39 cellular contexts compared by ENCODE assay signal in genomic region chr2:15853903-15854302, GRCh38.
"Had no signal": no experiment of that assay in that cellular context is flagged by ENCODE, and none has a peak within 500 bp of the region (broad histone marks: within the 10 kb centered on the region; RNA-seq: fewer than 3 reads in every experiment).

No MANE protein-coding gene starts in this region.

- FAIRE-seq: astrocyte, bronchial epithelial cell had no signal

- DNase-seq: activated effector memory CD4-positive, alpha-beta T cell treated with anti-CD3 and anti-CD28 coated beads, Interleukin-2, amount 50 U/mL, for 16 hours; activated effector memory CD4-positive, alpha-beta T cell treated with Interleukin-2 at 50 U/mL for 16 hours; activated gamma-delta T cell; activated gamma-delta T cell treated with Interleukin-2 at 50 U/mL for 16 hours; activated naive CD4-positive, alpha-beta T cell; activated naive CD4-positive, alpha-beta T cell treated with anti-CD3 and anti-CD28 coated beads for 36 hours; activated naive CD4-positive, alpha-beta T cell treated with anti-CD3 and anti-CD28 coated beads, Interleukin-2, amount 10 ng/mL, durations not matched to agents 7 days and 5 days; activated naive CD4-positive, alpha-beta T cell treated with anti-CD3 and anti-CD28 coated beads, Interleukin-2, amount 50 U/mL, for 16 hours; activated naive CD4-positive, alpha-beta T cell treated with Interleukin-2 at 50 U/mL for 16 hours; activated naive CD8-positive, alpha-beta T cell treated with anti-CD3 and anti-CD28 coated beads for 36 hours; activated naive CD8-positive, alpha-beta T cell treated with anti-CD3 and anti-CD28 coated beads, Interleukin-2, amount 10 ng/mL, durations not matched to agents 7 days and 5 days; activated naive CD8-positive, alpha-beta T cell treated with anti-CD3 and anti-CD28 coated beads, Interleukin-2, amount 50 U/mL, for 24 hours; activated T-cell treated with anti-CD3 and anti-CD28 coated beads, Interleukin-2, amount 50 U/mL, for 24 hours; activated T-cell treated with anti-CD3 and anti-CD28 coated beads, Interleukin-2, amount 50 U/mL, for 4 hours; activated T-cell treated with anti-CD3 and anti-CD28 coated beads, Interleukin-2, amount 50 U/mL, for 48 hours; activated T-cell treated with anti-CD3 and anti-CD28 coated beads, Interleukin-2, amount 50 U/mL, for 72 hours; adrenal gland; amniotic stem cell; amygdala; anterior cingulate cortex; aorta; body of pancreas; brain microvascular endothelial cell; caudate nucleus; central memory CD4-positive, alpha-beta T cell; cerebellar nuclear complex had no signal

- H3K9me3 ChIP-seq: adrenal gland, ascending aorta, breast epithelium had no signal

- ATAC-seq: activated naive CD4-positive, alpha-beta T cell treated with anti-CD3 and anti-CD28 coated beads, Interleukin-2, amount 50 U/mL, for 72 hours; activated naive CD8-positive, alpha-beta T cell treated with anti-CD3 and anti-CD28 coated beads, Interleukin-2, amount 50 U/mL, for 24 hours; activated T-cell treated with anti-CD3 and anti-CD28 coated beads, Interleukin-2, amount 50 U/mL, for 4 hours; activated T-cell treated with anti-CD3 and anti-CD28 coated beads, Interleukin-2, amount 50 U/mL, for 72 hours; activated T-helper 17 cell treated with anti-CD3 and anti-CD28 coated beads, Interleukin-2, amount 50 U/mL, for 72 hours; body of pancreas had no signal

- H3K4me3 Mint-ChIP-seq: activated naive CD4-positive, alpha-beta T cell treated with anti-CD3 and anti-CD28 coated beads for 36 hours; activated naive CD4-positive, alpha-beta T cell treated with anti-CD3 and anti-CD28 coated beads, Interleukin-2, amount 10 ng/mL, durations not matched to agents 7 days and 5 days; activated naive CD4-positive, alpha-beta T cell treated with anti-CD3 and anti-CD28 coated beads, Interleukin-2, amount 50 U/mL, for 24 hours; activated naive CD8-positive, alpha-beta T cell; activated naive CD8-positive, alpha-beta T cell treated with anti-CD3 and anti-CD28 coated beads for 36 hours; activated naive CD8-positive, alpha-beta T cell treated with anti-CD3 and anti-CD28 coated beads, Interleukin-2, amount 10 ng/mL, durations not matched to agents 7 days and 5 days; activated naive CD8-positive, alpha-beta T cell treated with anti-CD3 and anti-CD28 coated beads, Interleukin-2, amount 50 U/mL, for 24 hours; activated T-cell treated with anti-CD3 and anti-CD28 coated beads, Interleukin-2, amount 50 U/mL, for 24 hours; activated T-cell treated with anti-CD3 and anti-CD28 coated beads, Interleukin-2, amount 50 U/mL, for 4 hours; activated T-cell treated with anti-CD3 and anti-CD28 coated beads, Interleukin-2, amount 50 U/mL, for 72 hours; activated T-helper 1 cell treated with anti-CD3 and anti-CD28 coated beads, Interleukin-12 subunit alpha, Interleukin-12 subunit beta, Interleukin-2, Interleukin-4 antibody, amounts not matched to agents 30 ng/mL and 10 ng/mL and 1 ng/mL, durations not matched to agents 14 hours and 24 hours and 36 hours; activated T-helper 17 cell treated with anti-CD3 and anti-CD28 coated beads, Interleukin-2, amount 50 U/mL, for 72 hours; brain; central memory CD8-positive, alpha-beta T cell had no signal

- H3K4me1 ChIP-seq: adrenal gland, ascending aorta, body of pancreas, breast epithelium had no signal

- H3K9me3 Mint-ChIP-seq: activated naive CD4-positive, alpha-beta T cell treated with anti-CD3 and anti-CD28 coated beads, Interleukin-2, amount 10 ng/mL, durations not matched to agents 7 days and 5 days; activated naive CD4-positive, alpha-beta T cell treated with anti-CD3 and anti-CD28 coated beads, Interleukin-2, amount 50 U/mL, for 24 hours; activated naive CD8-positive, alpha-beta T cell treated with anti-CD3 and anti-CD28 coated beads, Interleukin-2, amount 10 ng/mL, durations not matched to agents 7 days and 5 days; activated T-cell treated with anti-CD3 and anti-CD28 coated beads, Interleukin-2, amount 50 U/mL, for 24 hours; activated T-helper 1 cell treated with anti-CD3 and anti-CD28 coated beads, Interleukin-12 subunit alpha, Interleukin-12 subunit beta, Interleukin-2, Interleukin-4 antibody, amounts not matched to agents 30 ng/mL and 10 ng/mL and 1 ng/mL, durations not matched to agents 14 hours and 24 hours and 36 hours; activated T-helper 2 cell treated with anti-CD3 and anti-CD28 coated beads, Interferon-gamma antibody, Interleukin-2, Interleukin-4, amounts not matched to agents 10 μg/mL and 5 μg/mL and 100 μg/mL, durations not matched to agents 14 hours and 24 hours and 36 hours had no signal

- H3K4me1 Mint-ChIP-seq: activated naive CD4-positive, alpha-beta T cell treated with anti-CD3 and anti-CD28 coated beads, Interleukin-2, amount 10 ng/mL, durations not matched to agents 7 days and 5 days; activated naive CD4-positive, alpha-beta T cell treated with anti-CD3 and anti-CD28 coated beads, Interleukin-2, amount 50 U/mL, for 24 hours; activated naive CD8-positive, alpha-beta T cell treated with anti-CD3 and anti-CD28 coated beads for 36 hours; activated naive CD8-positive, alpha-beta T cell treated with anti-CD3 and anti-CD28 coated beads, Interleukin-2, amount 10 ng/mL, durations not matched to agents 7 days and 5 days; activated naive CD8-positive, alpha-beta T cell treated with anti-CD3 and anti-CD28 coated beads, Interleukin-2, amount 50 U/mL, for 24 hours; activated T-helper 17 cell treated with anti-CD3 and anti-CD28 coated beads, Interleukin-2, amount 50 U/mL, for 72 hours; central memory CD8-positive, alpha-beta T cell had no signal

- H3K27me3 Mint-ChIP-seq: activated naive CD8-positive, alpha-beta T cell treated with anti-CD3 and anti-CD28 coated beads, Interleukin-2, amount 10 ng/mL, durations not matched to agents 7 days and 5 days; central memory CD8-positive, alpha-beta T cell had no signal

- H3K36me3 ChIP-seq: adrenal gland, ascending aorta, brain microvascular endothelial cell, breast epithelium, cardiac muscle cell had no signal

- H3K27me3 ChIP-seq: ascending aorta, body of pancreas, brain microvascular endothelial cell, breast epithelium, cardiac muscle cell had no signal

- H3K36me3 Mint-ChIP-seq: activated naive CD4-positive, alpha-beta T cell treated with anti-CD3 and anti-CD28 coated beads, Interleukin-2, amount 10 ng/mL, durations not matched to agents 7 days and 5 days; activated naive CD4-positive, alpha-beta T cell treated with anti-CD3 and anti-CD28 coated beads, Interleukin-2, amount 50 U/mL, for 24 hours; activated naive CD8-positive, alpha-beta T cell; activated naive CD8-positive, alpha-beta T cell treated with anti-CD3 and anti-CD28 coated beads for 36 hours; activated naive CD8-positive, alpha-beta T cell treated with anti-CD3 and anti-CD28 coated beads, Interleukin-2, amount 10 ng/mL, durations not matched to agents 7 days and 5 days; brain had no signal

- H3K27ac Mint-ChIP-seq: activated naive CD4-positive, alpha-beta T cell treated with anti-CD3 and anti-CD28 coated beads for 36 hours; activated naive CD4-positive, alpha-beta T cell treated with anti-CD3 and anti-CD28 coated beads, Interleukin-2, amount 10 ng/mL, durations not matched to agents 7 days and 5 days; activated naive CD4-positive, alpha-beta T cell treated with anti-CD3 and anti-CD28 coated beads, Interleukin-2, amount 50 U/mL, for 24 hours; activated naive CD4-positive, alpha-beta T cell treated with anti-CD3 and anti-CD28 coated beads, Interleukin-2, amount 50 U/mL, for 72 hours; activated naive CD8-positive, alpha-beta T cell; activated naive CD8-positive, alpha-beta T cell treated with anti-CD3 and anti-CD28 coated beads for 36 hours; activated naive CD8-positive, alpha-beta T cell treated with anti-CD3 and anti-CD28 coated beads, Interleukin-2, amount 10 ng/mL, durations not matched to agents 7 days and 5 days; activated naive CD8-positive, alpha-beta T cell treated with anti-CD3 and anti-CD28 coated beads, Interleukin-2, amount 50 U/mL, for 24 hours; activated T-cell treated with anti-CD3 and anti-CD28 coated beads, Interleukin-2, amount 50 U/mL, for 24 hours; activated T-cell treated with anti-CD3 and anti-CD28 coated beads, Interleukin-2, amount 50 U/mL, for 72 hours; activated T-helper 1 cell treated with anti-CD3 and anti-CD28 coated beads, Interleukin-12 subunit alpha, Interleukin-12 subunit beta, Interleukin-2, Interleukin-4 antibody, amounts not matched to agents 30 ng/mL and 10 ng/mL and 1 ng/mL, durations not matched to agents 14 hours and 24 hours and 36 hours; activated T-helper 17 cell treated with anti-CD3 and anti-CD28 coated beads, Interleukin-2, amount 50 U/mL, for 72 hours; activated T-helper 2 cell treated with anti-CD3 and anti-CD28 coated beads, Interferon-gamma antibody, Interleukin-2, Interleukin-4, amounts not matched to agents 10 μg/mL and 5 μg/mL and 100 μg/mL, durations not matched to agents 14 hours and 24 hours and 36 hours; brain had no signal

- H3K27ac ChIP-seq: adrenal gland, ascending aorta, body of pancreas, brain microvascular endothelial cell, breast epithelium, cardiac muscle cell had no signal

- H3K4me3 ChIP-seq: adrenal gland, ascending aorta, body of pancreas, breast epithelium, cardiac muscle cell had no signal
